2 cellular contexts compared by ENCODE assay signal in the genomic region with DNA sequence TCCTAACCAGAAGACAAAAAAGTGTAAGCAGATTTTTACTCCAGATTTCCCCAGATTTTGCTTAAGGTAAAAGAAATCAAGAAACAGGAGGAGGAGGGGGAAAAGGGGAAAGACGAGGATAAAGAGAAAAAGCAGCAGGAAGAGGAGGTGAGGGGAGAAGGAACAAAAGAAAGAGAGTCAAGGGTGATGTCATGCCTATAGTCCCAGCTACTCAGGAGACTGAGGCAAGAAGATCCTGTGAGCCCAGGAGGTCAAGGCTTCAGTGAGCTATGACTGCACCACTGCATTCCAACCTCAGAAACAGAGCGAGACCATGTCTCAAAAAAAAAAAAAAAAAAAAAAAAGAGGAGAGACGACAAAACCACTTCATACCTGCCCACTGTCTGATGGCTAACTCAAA.
TF ChIP-seq lines count a peak whose summit lies in the region.

No MANE protein-coding gene starts in this region.

TF ChIP-seq in GM23338, 12 proteins besides CTCF, POLR2A, EP300 and RAD21 (continued from another document):
- TF ChIP-seq POLR2AphosphoS5 (IDR thresholded peaks at IDR 0.05; ENCODE audit: low read depth) (no peak), CREB1 (CRISPR knock-in tag; IDR thresholded peaks at IDR 0.05; ENCODE audit: low read depth) (no peak), STAT1 (IDR thresholded peaks at IDR 0.05; ENCODE audit: unreplicated experiment) (no peak), EZH2phosphoT487 (IDR thresholded peaks at IDR 0.05; ENCODE audit: unreplicated experiment) (no peak), ZNF331 (CRISPR knock-in tag; IDR thresholded peaks at IDR 0.05; ENCODE audit: low read depth) (no peak), EZH2 (IDR thresholded peaks at IDR 0.05; ENCODE audit: low read depth, unreplicated experiment) (no peak), NANOG (IDR thresholded peaks at IDR 0.05; ENCODE audit: borderline replicate concordance) (no peak), JUNB (IDR thresholded peaks at IDR 0.05; ENCODE audit: unreplicated experiment) (no peak)
- TF ChIP-seq, protein P1, sequence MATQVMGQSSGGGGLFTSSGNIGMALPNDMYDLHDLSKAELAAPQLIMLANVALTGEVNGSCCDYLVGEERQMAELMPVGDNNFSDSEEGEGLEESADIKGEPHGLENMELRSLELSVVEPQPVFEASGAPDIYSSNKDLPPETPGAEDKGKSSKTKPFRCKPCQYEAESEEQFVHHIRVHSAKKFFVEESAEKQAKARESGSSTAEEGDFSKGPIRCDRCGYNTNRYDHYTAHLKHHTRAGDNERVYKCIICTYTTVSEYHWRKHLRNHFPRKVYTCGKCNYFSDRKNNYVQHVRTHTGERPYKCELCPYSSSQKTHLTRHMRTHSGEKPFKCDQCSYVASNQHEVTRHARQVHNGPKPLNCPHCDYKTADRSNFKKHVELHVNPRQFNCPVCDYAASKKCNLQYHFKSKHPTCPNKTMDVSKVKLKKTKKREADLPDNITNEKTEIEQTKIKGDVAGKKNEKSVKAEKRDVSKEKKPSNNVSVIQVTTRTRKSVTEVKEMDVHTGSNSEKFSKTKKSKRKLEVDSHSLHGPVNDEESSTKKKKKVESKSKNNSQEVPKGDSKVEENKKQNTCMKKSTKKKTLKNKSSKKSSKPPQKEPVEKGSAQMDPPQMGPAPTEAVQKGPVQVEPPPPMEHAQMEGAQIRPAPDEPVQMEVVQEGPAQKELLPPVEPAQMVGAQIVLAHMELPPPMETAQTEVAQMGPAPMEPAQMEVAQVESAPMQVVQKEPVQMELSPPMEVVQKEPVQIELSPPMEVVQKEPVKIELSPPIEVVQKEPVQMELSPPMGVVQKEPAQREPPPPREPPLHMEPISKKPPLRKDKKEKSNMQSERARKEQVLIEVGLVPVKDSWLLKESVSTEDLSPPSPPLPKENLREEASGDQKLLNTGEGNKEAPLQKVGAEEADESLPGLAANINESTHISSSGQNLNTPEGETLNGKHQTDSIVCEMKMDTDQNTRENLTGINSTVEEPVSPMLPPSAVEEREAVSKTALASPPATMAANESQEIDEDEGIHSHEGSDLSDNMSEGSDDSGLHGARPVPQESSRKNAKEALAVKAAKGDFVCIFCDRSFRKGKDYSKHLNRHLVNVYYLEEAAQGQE (IDR thresholded peaks at IDR 0.05; ENCODE audit: unreplicated experiment), result no peak

TF ChIP-seq in WTC11, 78 proteins besides CTCF, POLR2A, EP300 and RAD21 (continued from another document):
- TF ChIP-seq, protein P2, sequence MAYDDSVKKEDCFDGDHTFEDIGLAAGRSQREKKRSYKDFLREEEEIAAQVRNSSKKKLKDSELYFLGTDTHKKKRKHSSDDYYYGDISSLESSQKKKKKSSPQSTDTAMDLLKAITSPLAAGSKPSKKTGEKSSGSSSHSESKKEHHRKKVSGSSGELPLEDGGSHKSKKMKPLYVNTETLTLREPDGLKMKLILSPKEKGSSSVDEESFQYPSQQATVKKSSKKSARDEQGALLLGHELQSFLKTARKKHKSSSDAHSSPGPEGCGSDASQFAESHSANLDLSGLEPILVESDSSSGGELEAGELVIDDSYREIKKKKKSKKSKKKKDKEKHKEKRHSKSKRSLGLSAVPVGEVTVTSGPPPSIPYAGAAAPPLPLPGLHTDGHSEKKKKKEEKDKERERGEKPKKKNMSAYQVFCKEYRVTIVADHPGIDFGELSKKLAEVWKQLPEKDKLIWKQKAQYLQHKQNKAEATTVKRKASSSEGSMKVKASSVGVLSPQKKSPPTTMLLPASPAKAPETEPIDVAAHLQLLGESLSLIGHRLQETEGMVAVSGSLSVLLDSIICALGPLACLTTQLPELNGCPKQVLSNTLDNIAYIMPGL (CRISPR knock-in tag; IDR thresholded peaks at IDR 0.05), result no peak
